In the genomic region with DNA sequence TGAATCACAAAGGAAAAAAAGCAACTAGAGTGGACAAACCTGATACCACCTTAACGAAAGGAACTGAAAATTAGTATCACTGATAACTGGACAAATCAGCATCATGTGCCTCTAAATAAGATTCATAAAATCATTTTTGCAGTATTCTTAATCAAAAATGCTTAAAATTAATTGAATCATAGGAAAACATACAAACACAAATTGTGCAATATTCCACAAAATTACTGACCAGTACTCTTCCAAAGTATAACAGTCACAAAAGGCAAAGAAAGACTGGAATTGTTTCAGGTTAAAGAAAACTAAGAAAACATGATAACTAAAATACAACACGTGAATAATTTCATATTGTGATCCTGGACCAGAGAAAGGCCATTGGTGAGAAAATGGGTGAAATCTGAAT, we compare ENCODE assay signal across 1 cellular context.
TF ChIP-seq lines count a peak whose summit lies in the region.

No MANE protein-coding gene starts in this region.

TF ChIP-seq in GM12878, 131 proteins besides CTCF, POLR2A, EP300 and RAD21:
- TF ChIP-seq RAD51 (IDR thresholded peaks at IDR 0.05), result no peak
TF ChIP-seq in GM12878: peak in this region for 0.
